ENCODE assay signal across 9 cellular contexts in genomic region chr19:48489608-48490216, GRCh38. TPM values are rescaled to one million over a fixed set of nuclear protein-coding genes. Genes with fewer than 3 reads are reported as not detected.
A peak's percentile ranks its signal among the peaks of the same experiment; 100 is the strongest.
DNase-seq lines count a peak whose midpoint lies in the region; ATAC-seq and TF ChIP-seq lines count a peak whose summit lies in the region.
"Had no signal": no experiment of that assay in that cellular context is flagged by ENCODE, and none has a peak within 500 bp of the region (broad histone marks: within the 10 kb centered on the region; RNA-seq: fewer than 3 reads in every experiment).

No MANE protein-coding gene starts in this region.

- no peaks in the 10 kb centered on the region for H3K79me2 ChIP-seq in mesendoderm (ENCODE audit: control insufficient read depth, insufficient read depth, low read length)

- no peaks in the 10 kb centered on the region for H3K27me3 ChIP-seq in mesendoderm (ENCODE audit: insufficient read depth, low read length, poor library complexity)

- H3K36me3 Mint-ChIP-seq in CD14-positive monocyte, result peaks cover 0 to 10% of the 10 kb centered on the region in 2 donors
- H3K36me3 Mint-ChIP-seq in activated CD4-positive, alpha-beta T cell treated with anti-CD3 and anti-CD28 coated beads, Interleukin-2, amount 10 ng/mL, durations not matched to agents 7 days and 5 days (ENCODE audit: low read depth), result peaks cover 4% of the 10 kb centered on the region

- no peak overlapping the region for H3K4ac ChIP-seq in mesendoderm (ENCODE audit: low read depth, low read length)

- no peaks in the 10 kb centered on the region for H3K4me1 ChIP-seq in mesendoderm (ENCODE audit: control insufficient read depth, low read depth, low read length)

- DNase-seq in CD14-positive monocyte (ENCODE audit: low spot score) (peak; percentile 68), H4 (ENCODE audit: low spot score) (peak; percentile 70), NCI-H510A (lab: John Stamatoyannopoulos, UW) (peak; percentile 35), dermis blood vessel endothelial cell (peak; percentile 82), mesendoderm (peak; percentile 81)
- peak; percentile 81 for DNase-seq in activated CD4-positive, alpha-beta T cell treated with anti-CD3 and anti-CD28 coated beads, Interleukin-2, amount 10 ng/mL, durations not matched to agents 7 days and 5 days
- DNase-seq in stimulated activated CD8-positive, alpha-beta memory T cell treated with anti-CD3 and anti-CD28 coated beads, Interleukin-7, amount 100 ng/mL, for 1 hour (ENCODE audit: low read depth in 2 of 2), result peak; percentile 57 to 66

- H3K27ac ChIP-seq in mesendoderm (ENCODE audit: low read depth, low read length), result no peak overlapping the region

- no peak overlapping the region for H3K23ac ChIP-seq in mesendoderm (ENCODE audit: low read length)

- H3K79me1 ChIP-seq in mesendoderm (ENCODE audit: low read length), result no peaks in the 10 kb centered on the region

- peaks cover 26% of the 10 kb centered on the region for H3K4me1 Mint-ChIP-seq in CD14-positive monocyte
- H3K4me1 Mint-ChIP-seq in activated CD4-positive, alpha-beta T cell treated with anti-CD3 and anti-CD28 coated beads, Interleukin-2, amount 10 ng/mL, durations not matched to agents 7 days and 5 days, result peaks cover 39% of the 10 kb centered on the region

- peak overlapping the region in 1 of 2 donors; percentile 78 for H3K4me3 Mint-ChIP-seq in CD14-positive monocyte
- no peak overlapping the region for H3K4me3 Mint-ChIP-seq in activated CD4-positive, alpha-beta T cell treated with anti-CD3 and anti-CD28 coated beads, Interleukin-2, amount 10 ng/mL, durations not matched to agents 7 days and 5 days

- H4K8ac ChIP-seq in mesendoderm (ENCODE audit: low read depth, low read length), result no peak overlapping the region

- no peak for ATAC-seq in GM19324 (IDR thresholded peaks at IDR 0.05; ENCODE audit: low FRiP score, unreplicated experiment)

- H3K36me3 ChIP-seq in mesendoderm (ENCODE audit: control insufficient read depth, insufficient read depth, low read length), result no peaks in the 10 kb centered on the region

- H3K4me2 ChIP-seq in mesendoderm (ENCODE audit: low read length), result no peak overlapping the region

- peak; percentile 91 for TF ChIP-seq CTCF in CD14-positive monocyte (IDR thresholded peaks at IDR 0.05)

- no peak overlapping the region for H2AK5ac ChIP-seq in mesendoderm (ENCODE audit: low read length)

- no peak overlapping the region for H2BK120ac ChIP-seq in mesendoderm (ENCODE audit: low read depth, low read length)

- no CpG with 5 or more reads among the region's 19 CpGs for WGBS in mesendoderm (ENCODE audit: extremely low coverage, insufficient coverage, low lambda C conversion rate)

- peaks cover 0 to 27% (median 15%) of the 10 kb centered on the region in 7 donors for H3K9me3 Mint-ChIP-seq in CD14-positive monocyte
- H3K9me3 Mint-ChIP-seq in activated CD4-positive, alpha-beta T cell treated with anti-CD3 and anti-CD28 coated beads, Interleukin-2, amount 10 ng/mL, durations not matched to agents 7 days and 5 days, result no peaks in the 10 kb centered on the region
- H3K9me3 Mint-ChIP-seq: stimulated activated naive CD8-positive, alpha-beta T cell treated with anti-CD3 and anti-CD28 coated beads, Interleukin-15, Interleukin-2, amounts not matched to agents 100 ng/mL and 50 ng/mL, for 24 hours had no signal

- CTCF ChIA-PET in activated CD4-positive, alpha-beta T cell treated with anti-CD3 and anti-CD28 coated beads, Interleukin-2, amount 10 ng/mL, durations not matched to agents 7 days and 5 days (lab: Charles Lee), result interaction anchor here (0.7 to 4.0 kb wide), 22 partner anchors 9 to 176 kb away, joined by 3 to 24 read pairs (median 6); a partner anchor contains a TSS

- peaks cover 44 to 47% (median 45%) of the 10 kb centered on the region in 3 donors for H3K27me3 Mint-ChIP-seq in CD14-positive monocyte (ENCODE audit: low read depth in 3 of 3)
- H3K27me3 Mint-ChIP-seq in activated CD4-positive, alpha-beta T cell treated with anti-CD3 and anti-CD28 coated beads, Interleukin-2, amount 10 ng/mL, durations not matched to agents 7 days and 5 days, result peaks cover 32% of the 10 kb centered on the region

- no peak overlapping the region for H3K4me3 ChIP-seq in mesendoderm (ENCODE audit: low read length)

- H4K5ac ChIP-seq in mesendoderm (ENCODE audit: low read length), result no peak overlapping the region

- no peak overlapping the region for H2BK5ac ChIP-seq in mesendoderm (ENCODE audit: low read length)

- no peak overlapping the region for H3K56ac ChIP-seq in mesendoderm (ENCODE audit: low read length)

- H2BK15ac ChIP-seq in mesendoderm (replicated peaks; ENCODE audit: low read depth), result no peak overlapping the region

- POLR2A ChIA-PET in activated CD4-positive, alpha-beta T cell treated with anti-CD3 and anti-CD28 coated beads, Interleukin-2, amount 10 ng/mL, durations not matched to agents 7 days and 5 days (lab: Charles Lee), result no interaction called here

- H3K27ac Mint-ChIP-seq in CD14-positive monocyte, result no peak overlapping the region
- no peak overlapping the region for H3K27ac Mint-ChIP-seq in activated CD4-positive, alpha-beta T cell treated with anti-CD3 and anti-CD28 coated beads, Interleukin-2, amount 10 ng/mL, durations not matched to agents 7 days and 5 days
- H3K27ac Mint-ChIP-seq: stimulated activated naive CD8-positive, alpha-beta T cell treated with anti-CD3 and anti-CD28 coated beads, Interleukin-15, Interleukin-2, amounts not matched to agents 100 ng/mL and 50 ng/mL, for 24 hours had no signal

- intact Hi-C loops in CD14-positive monocyte (cut with micrococcal nuclease), result loop anchor here (1.0 to 2.0 kb wide), 3 partner anchors 95 to 119 kb away; no protein-coding TSS in a partner anchor

- no peak overlapping the region for H3K18ac ChIP-seq in mesendoderm (ENCODE audit: low read length)

- H3K9ac ChIP-seq in mesendoderm (ENCODE audit: low read length), result no peak overlapping the region

RNA-seq across cellular contexts. Expression of gene CYTH2, which starts 20.5 kb away (rescaled TPM):
- polyA plus RNA-seq in CD14-positive monocyte, result 10 to 100 TPM; 21.3 to 21.7 TPM
- 44.1 and 47.8 TPM in 2 replicates for total RNA-seq in H4 (2014; rRNA removed; shearing (Covaris generic))
- total RNA-seq in activated CD4-positive, alpha-beta T cell treated with anti-CD3 and anti-CD28 coated beads, Interleukin-2, amount 10 ng/mL, durations not matched to agents 7 days and 5 days, result 10 to 100 TPM; 43.2 to 50.7 TPM
- total RNA-seq in dermis blood vessel endothelial cell, result 63.1 and 89.0 TPM in 2 replicates
- polyA plus RNA-seq in mesendoderm (2013, experiment 1 of 2), result 43.5 TPM
- polyA plus RNA-seq in mesendoderm (2013, experiment 2 of 2), result 40.5 TPM

RNA-seq across cellular contexts. Expression of gene LMTK3, which starts 21.9 kb away (rescaled TPM):
- not detected for polyA plus RNA-seq in CD14-positive monocyte
- 0.43 TPM in 1 of 2 replicates, not detected in the other for total RNA-seq in H4 (2014; rRNA removed; shearing (Covaris generic))
- total RNA-seq in activated CD4-positive, alpha-beta T cell treated with anti-CD3 and anti-CD28 coated beads, Interleukin-2, amount 10 ng/mL, durations not matched to agents 7 days and 5 days, result 1 to 10 TPM; 3.7 to 5.1 TPM
- total RNA-seq in dermis blood vessel endothelial cell, result 0.14 TPM in 1 of 2 replicates, not detected in the other
- polyA plus RNA-seq in mesendoderm (2013, experiment 1 of 2), result 3.1 TPM
- polyA plus RNA-seq in mesendoderm (2013, experiment 2 of 2), result 2.8 TPM

RNA-seq across cellular contexts. Expression of gene KCNJ14, which starts 34.3 kb away (rescaled TPM):
- under 1 TPM in 1 of 2 donors, not detected in 1; 0.09 TPM for polyA plus RNA-seq in CD14-positive monocyte
- 0.23 and 0.41 TPM in 2 replicates for total RNA-seq in H4 (2014; rRNA removed; shearing (Covaris generic))
- 1 to 10 TPM in 1 of 2 experiments, under 1 TPM in 1; 0.87 to 1.0 TPM for total RNA-seq in activated CD4-positive, alpha-beta T cell treated with anti-CD3 and anti-CD28 coated beads, Interleukin-2, amount 10 ng/mL, durations not matched to agents 7 days and 5 days
- total RNA-seq in dermis blood vessel endothelial cell, result 0.33 and 0.51 TPM in 2 replicates
- 0.34 TPM for polyA plus RNA-seq in mesendoderm (2013, experiment 1 of 2)
- 0.32 TPM for polyA plus RNA-seq in mesendoderm (2013, experiment 2 of 2)

RNA-seq across cellular contexts. Expression of gene GRWD1, which starts 43.9 kb away (rescaled TPM):
- 10 to 100 TPM in 1 of 2 donors, 1 to 10 TPM in 1; 10.0 to 13.9 TPM for polyA plus RNA-seq in CD14-positive monocyte
- total RNA-seq in H4 (2014; rRNA removed; shearing (Covaris generic)), result 54.8 and 65.5 TPM in 2 replicates
- 10 to 100 TPM; 31.0 to 35.2 TPM for total RNA-seq in activated CD4-positive, alpha-beta T cell treated with anti-CD3 and anti-CD28 coated beads, Interleukin-2, amount 10 ng/mL, durations not matched to agents 7 days and 5 days
- total RNA-seq in dermis blood vessel endothelial cell, result 41.4 and 57.9 TPM in 2 replicates
- 35.4 TPM for polyA plus RNA-seq in mesendoderm (2013, experiment 1 of 2)
- polyA plus RNA-seq in mesendoderm (2013, experiment 2 of 2), result 37.3 TPM
